In genomic region chr15:75355369-75355768, GRCh38 we compare ENCODE assay signal across 28 cellular contexts.
"Had no signal": no experiment of that assay in that cellular context is flagged by ENCODE, and none has a peak within 500 bp of the region (broad histone marks: within the 10 kb centered on the region; RNA-seq: fewer than 3 reads in every experiment).

No MANE protein-coding gene starts in this region.

- H3K4me3 Mint-ChIP-seq: naive thymus-derived CD8-positive, alpha-beta T cell; nephron; stimulated activated naive CD8-positive, alpha-beta T cell treated with anti-CD3 and anti-CD28 coated beads, Interleukin-15, Interleukin-2, amounts not matched to agents 100 ng/mL and 50 ng/mL, for 24 hours had no signal

- H2AFZ ChIP-seq: parathyroid adenoma had no signal

- H3K27ac Mint-ChIP-seq: nephron; stimulated activated naive CD8-positive, alpha-beta T cell treated with anti-CD3 and anti-CD28 coated beads, Interleukin-15, Interleukin-2, amounts not matched to agents 100 ng/mL and 50 ng/mL, for 24 hours had no signal

- H3K4me3 ChIP-seq: lower lobe of right lung, psoas muscle, right atrium auricular region, right lobe of liver, skin epidermis, suprapubic skin, thoracic aorta, tibial artery, upper lobe of right lung had no signal

- H3K79me2 ChIP-seq: parathyroid adenoma had no signal

- H3K27ac ChIP-seq: lower lobe of right lung, parathyroid adenoma, psoas muscle, right atrium auricular region, right lobe of liver, skin epidermis, suprapubic skin, thoracic aorta, tibial artery, upper lobe of right lung had no signal

- H3K4me1 ChIP-seq: lower lobe of right lung, parathyroid adenoma, psoas muscle, right atrium auricular region, suprapubic skin, tibial artery, upper lobe of right lung had no signal

- H3K27me3 ChIP-seq: right atrium auricular region, right lobe of liver, suprapubic skin, tibial artery, upper lobe of right lung had no signal

- ATAC-seq: left cardiac atrium; left lobe of liver; left ventricle myocardium superior; lower lobe of right lung; naive thymus-derived CD8-positive, alpha-beta T cell; psoas muscle; right lobe of liver; upper lobe of right lung had no signal

- H3K9me3 ChIP-seq: lower lobe of right lung, psoas muscle, right atrium auricular region, right lobe of liver, suprapubic skin, thoracic aorta, tibial artery, upper lobe of right lung had no signal

- DNase-seq: hypothalamus; kidney glomerular epithelial cell; left cardiac atrium; left ventricle myocardium superior; lower lobe of right lung; mammary epithelial cell; mesenchymal stem cell; naive thymus-derived CD8-positive, alpha-beta T cell; nucleus accumbens; psoas muscle; right lobe of liver; stimulated activated CD4-positive, alpha-beta T cell treated with anti-CD3 and anti-CD28 coated beads, Interleukin-12 subunit alpha, Interleukin-12 subunit beta, amount 100 ng/mL, for 4 hours; stimulated activated CD4-positive, alpha-beta T cell treated with anti-CD3 and anti-CD28 coated beads, Interleukin-15, amount 100 ng/mL, for 24 hours; stimulated activated CD4-positive, alpha-beta T cell treated with anti-CD3 and anti-CD28 coated beads, Interleukin-2, amount 100 ng/mL, for 24 hours; stimulated activated CD4-positive, alpha-beta T cell treated with anti-CD3 and anti-CD28 coated beads, Interleukin-4, amount 100 ng/mL, for 1 hour; stimulated activated naive CD4-positive, alpha-beta T cell; tibial artery; trophoblast cell; upper lobe of right lung had no signal

- H3K27me3 Mint-ChIP-seq: naive thymus-derived CD8-positive, alpha-beta T cell; stimulated activated naive CD8-positive, alpha-beta T cell treated with anti-CD3 and anti-CD28 coated beads, Interleukin-15, Interleukin-2, amounts not matched to agents 100 ng/mL and 50 ng/mL, for 24 hours had no signal

- H3K9me3 Mint-ChIP-seq: nephron; neural crest cell; stimulated activated naive CD8-positive, alpha-beta T cell treated with anti-CD3 and anti-CD28 coated beads, Interleukin-15, Interleukin-2, amounts not matched to agents 100 ng/mL and 50 ng/mL, for 24 hours had no signal

- H3K4me1 Mint-ChIP-seq: nephron, neural crest cell had no signal
